Comparison of ENCODE assay signal across 13 cellular contexts in the genomic region with DNA sequence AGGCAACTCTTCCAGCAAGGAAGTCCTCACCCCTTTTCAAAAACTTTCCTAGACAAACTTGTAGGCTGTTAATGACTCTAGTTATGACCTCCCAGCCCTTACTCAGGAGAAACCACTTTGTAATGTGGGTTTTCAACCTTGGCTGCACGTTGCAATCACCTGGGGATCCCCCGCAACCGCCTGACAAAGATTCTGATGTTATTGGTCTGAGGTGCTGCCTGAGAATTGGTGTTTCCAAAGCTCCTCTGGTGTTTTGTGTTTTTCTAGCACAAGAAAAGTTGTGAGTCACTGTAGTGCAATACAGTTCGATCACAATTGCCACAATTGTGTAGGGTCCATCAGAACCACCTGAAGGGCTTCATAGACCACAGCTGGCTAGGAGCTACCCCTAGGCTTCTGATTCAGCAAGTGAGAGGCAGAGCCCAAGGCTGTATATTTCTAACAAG.
A peak's percentile ranks its signal among the peaks of the same experiment; 100 is the strongest.
DNase-seq lines count a peak whose midpoint lies in the region; ATAC-seq, FAIRE-seq and TF ChIP-seq lines count a peak whose summit lies in the region.
"Had no signal": no experiment of that assay in that cellular context is flagged by ENCODE, and none has a peak within 500 bp of the region (broad histone marks: within the 10 kb centered on the region; RNA-seq: fewer than 3 reads in every experiment).

No MANE protein-coding gene starts in this region.

- no peaks in the 10 kb centered on the region for H3K9me3 Mint-ChIP-seq in activated B cell treated with CpG ODN at 0.5 μM for 24 hours

- intact Hi-C loops in activated B cell treated with CpG ODN at 0.5 μM for 24 hours (cut with micrococcal nuclease), result loop anchor here (1.0 to 5.0 kb wide), 4 partner anchors 19 to 73 kb away; no protein-coding TSS in a partner anchor

- 55% methylated on average over 2 of the region's 4 CpGs; no CpG with 5 or more reads in 1 of the 2 donors for whole genome bisulfite sequencing in gastroesophageal sphincter (ENCODE audit: low coverage in 1 of 2), 2 donors

- POLR2A ChIA-PET in activated B cell treated with CpG ODN at 0.5 μM for 24 hours (lab: Charles Lee), result interaction anchor here (0.9 to 1.5 kb wide), 10 partner anchors 15 to 89 kb away, joined by 3 to 10 read pairs (median 4); no protein-coding TSS in a partner anchor

- H3K36me3 ChIP-seq in osteoblast (ENCODE audit: insufficient read depth, low read length), result no peaks in the 10 kb centered on the region
- peaks cover 0 to 34% of the 10 kb centered on the region in 2 donors for H3K36me3 ChIP-seq in gastroesophageal sphincter

- H3K36me3 Mint-ChIP-seq in activated B cell treated with CpG ODN at 0.5 μM for 24 hours (ENCODE audit: low read depth), result peaks cover 42% of the 10 kb centered on the region

- DNase-seq in GM12891 (ENCODE audit: insufficient read length, low spot score), result no peak
- DNase-seq in activated B cell treated with CpG ODN at 0.5 μM for 24 hours, result no peak
- no peak for DNase-seq in SHP77 treated with DMSO at 0.1 percent for 48 hours (lab: John Stamatoyannopoulos, UW)
- DNase-seq in osteoblast (ENCODE audit: insufficient read length, low spot score, missing footprints), result no peak
- no peak for DNase-seq in LoVo (ENCODE audit: low spot score)
- DNase-seq: DMS79 treated with DMSO at 0.1 percent for 48 hours, NCI-H2029 treated with DMSO at 0.1 percent for 48 hours, pancreas, SK-N-SH had no signal

- H3K27ac Mint-ChIP-seq in activated B cell treated with CpG ODN at 0.5 μM for 24 hours, result peak overlapping the region; percentile 79

- H3K4me1 Mint-ChIP-seq in activated B cell treated with CpG ODN at 0.5 μM for 24 hours, result peaks cover 55% of the 10 kb centered on the region

- TF ChIP-seq POLR2A in GM12891 (IDR thresholded peaks at IDR 0.05; ENCODE audit: low read depth, low read length), result no peak
- no peak for TF ChIP-seq POLR2A in gastroesophageal sphincter (IDR thresholded peaks at IDR 0.05)

- peaks cover 7% of the 10 kb centered on the region for H3K4me1 ChIP-seq in osteoblast (ENCODE audit: insufficient read depth, low read length)
- H3K4me1 ChIP-seq in gastroesophageal sphincter, result no peaks in the 10 kb centered on the region

- no peak for TF ChIP-seq CTCF in activated B cell treated with CpG ODN at 0.5 μM for 24 hours (IDR thresholded peaks at IDR 0.05)
- TF ChIP-seq CTCF in osteoblast (IDR thresholded peaks at IDR 0.05; ENCODE audit: extremely low read depth, low read depth, low read length), result no peak
- TF ChIP-seq CTCF in gastroesophageal sphincter (IDR thresholded peaks at IDR 0.05), result no peak

- no peak for TF ChIP-seq EP300 in gastroesophageal sphincter (IDR thresholded peaks at IDR 0.05)

- FAIRE-seq in GM12891 (lab: Jason Lieb, UNC), result peak; percentile 93
- FAIRE-seq: endothelial cell of umbilical vein, pancreas had no signal

- no peaks in the 10 kb centered on the region for H3K27me3 Mint-ChIP-seq in activated B cell treated with CpG ODN at 0.5 μM for 24 hours

- peak overlapping the region; percentile 53 for H3K4me3 Mint-ChIP-seq in activated B cell treated with CpG ODN at 0.5 μM for 24 hours

- H3K9me3 ChIP-seq in osteoblast (ENCODE audit: low read depth, low read length) (no peaks in the 10 kb centered on the region), gastroesophageal sphincter (peaks cover 0 to 20% (median 0%) of the 10 kb centered on the region in 3 donors)
- H3K9me3 ChIP-seq: pancreas, SK-N-SH had no signal

- H4K20me1 ChIP-seq in osteoblast (ENCODE audit: insufficient read depth, low read length), result no peaks in the 10 kb centered on the region

- H3K4me3 ChIP-seq in osteoblast (ENCODE audit: insufficient read depth, low read length) (no peak overlapping the region), gastroesophageal sphincter (no peak overlapping the region)
- H3K4me3 ChIP-seq: pancreas had no signal

- CTCF ChIA-PET in activated B cell treated with CpG ODN at 0.5 μM for 24 hours (lab: Charles Lee), result no interaction called here

- no peak overlapping the region for H3K27ac ChIP-seq in osteoblast (ENCODE audit: low read depth, low read length)
- H3K27ac ChIP-seq in gastroesophageal sphincter, result no peak overlapping the region
- H3K27ac ChIP-seq: pancreas had no signal

- no peaks in the 10 kb centered on the region for H3K27me3 ChIP-seq in osteoblast (ENCODE audit: insufficient read depth, low read length)
- no peaks in the 10 kb centered on the region for H3K27me3 ChIP-seq in gastroesophageal sphincter
- H3K27me3 ChIP-seq: pancreas had no signal

- no peaks in the 10 kb centered on the region for H3K79me2 ChIP-seq in osteoblast (ENCODE audit: insufficient read depth, low read length)

- no peak overlapping the region for H3K4me2 ChIP-seq in osteoblast (ENCODE audit: insufficient read depth, low read length)
- H3K4me2 ChIP-seq: SK-N-SH had no signal

- ATAC-seq in GM18909 (IDR thresholded peaks at IDR 0.05; ENCODE audit: poor library complexity, unreplicated experiment) (peak; percentile 71), HG02870 (IDR thresholded peaks at IDR 0.05; ENCODE audit: unreplicated experiment) (peak; percentile 76), activated B cell treated with CpG ODN at 0.5 μM for 24 hours (ENCODE audit: low read depth) (peak; percentile 85), gastroesophageal sphincter (no peak)
- ATAC-seq: pancreas had no signal

- H2AFZ ChIP-seq in osteoblast (ENCODE audit: low read length), result no peak overlapping the region

TF ChIP-seq in GM12891, 5 proteins besides CTCF, POLR2A, EP300 and RAD21:
- TF ChIP-seq TAF1 (IDR thresholded peaks at IDR 0.05; ENCODE audit: low read depth, low read length) (0 out of 2 replicates have a peak, but pooled peaks have one; percentile 19), PAX5 (IDR thresholded peaks at IDR 0.05; ENCODE audit: insufficient read depth, low read length, severe bottlenecking) (no peak), SPI1 (IDR thresholded peaks at IDR 0.05; ENCODE audit: low read depth, low read length) (0 out of 2 replicates have a peak, but pooled peaks have one; percentile 32), POU2F2 (IDR thresholded peaks at IDR 0.05; ENCODE audit: low read depth, low read length) (no peak), POLR2AphosphoS5 (IDR thresholded peaks at IDR 0.05; ENCODE audit: low read depth, low read length) (no peak)
